14 cellular contexts compared by ENCODE assay signal in genomic region chrX:154360155-154360713, GRCh38. TPM values are rescaled to one million over a fixed set of nuclear protein-coding genes. Genes with fewer than 3 reads are reported as not detected.
A peak's percentile ranks its signal among the peaks of the same experiment; 100 is the strongest.
DNase-seq lines count a peak whose midpoint lies in the region; ATAC-seq, FAIRE-seq and TF ChIP-seq lines count a peak whose summit lies in the region.
"Had no signal": no experiment of that assay in that cellular context is flagged by ENCODE, and none has a peak within 500 bp of the region (broad histone marks: within the 10 kb centered on the region; RNA-seq: fewer than 3 reads in every experiment).

No MANE protein-coding gene starts in this region.

- H3K27me3 ChIP-seq in HepG2 (ENCODE audit: control insufficient read depth in 1 of 2, insufficient read depth in 2 of 2, low read length in 2 of 2) (no peaks in the 10 kb centered on the region), right lobe of liver (no peaks in the 10 kb centered on the region), astrocyte (ENCODE audit: insufficient read depth, low read length) (no peaks in the 10 kb centered on the region), muscle layer of colon (ENCODE audit: control insufficient read depth in 1 of 2, insufficient read depth in 2 of 2, low read length in 2 of 2) (no peaks in the 10 kb centered on the region), colonic mucosa (no peaks in the 10 kb centered on the region), left lung (no peaks in the 10 kb centered on the region)

- CTCF ChIA-PET in HepG2 (lab: Yijun Ruan, JAX; ENCODE audit: low intra/inter-chr PET ratio, low total read pairs): no interaction called here

- no peak for FAIRE-seq in HepG2 (lab: Jason Lieb, UNC)
- no peak for FAIRE-seq in astrocyte (lab: Jason Lieb, UNC)

- peak overlapping the region; percentile 66 for H3K4me3 Mint-ChIP-seq in astrocyte (ENCODE audit: unreplicated experiment)

- ATAC-seq in HepG2 (no peak), right lobe of liver (no peak), HG03139 (IDR thresholded peaks at IDR 0.05; ENCODE audit: unreplicated experiment) (no peak), left lung (no peak)
- ATAC-seq: PC-3 had no signal

- no peaks in the 10 kb centered on the region for H3K9me3 Mint-ChIP-seq in astrocyte (ENCODE audit: unreplicated experiment)

- H3K4me1 Mint-ChIP-seq in astrocyte (ENCODE audit: low read depth, unreplicated experiment): peaks cover 9% of the 10 kb centered on the region

- TF ChIP-seq EP300 in HepG2 (IDR thresholded peaks at IDR 0.05; ENCODE audit: low read depth in 2 of 2, low read length in 2 of 2) (no peak), HepG2 (CRISPR knock-in tag; IDR thresholded peaks at IDR 0.05; ENCODE audit: borderline replicate concordance) (no peak)

- no peak for DNase-seq in HepG2 (ENCODE audit: low spot score)
- no peak for DNase-seq in right lobe of liver
- no peak for DNase-seq in astrocyte (ENCODE audit: low read depth)
- DNase-seq in colonic mucosa: no peak
- DNase-seq in left lung: no peak
- DNase-seq: GM23248, Kasumi-1, NCI-H1105 treated with DMSO at 0.1 percent for 48 hours, NCI-H187, NCI-H446, NCI-H748 treated with DMSO at 0.1 percent for 48 hours, PC-3 had no signal

- H3K36me3 ChIP-seq in HepG2 (replicated peaks in 1 of 2; ENCODE audit: control insufficient read depth in 1 of 2, insufficient read depth in 2 of 2, low read length in 2 of 2) (peaks cover 22 to 47% of the 10 kb centered on the region in 2 experiments; a peak in 4 of 5 replicates), right lobe of liver (peaks cover 0 to 3% (median 0%) of the 10 kb centered on the region in 4 donors), astrocyte (ENCODE audit: insufficient read depth, low read length) (peaks cover 19% of the 10 kb centered on the region), muscle layer of colon (ENCODE audit: insufficient read depth, low read length) (peaks cover 89% of the 10 kb centered on the region), colonic mucosa (no peaks in the 10 kb centered on the region), left lung (peaks cover 0 to 100% of the 10 kb centered on the region in 2 donors)

- intact Hi-C loops in HepG2 (cut with micrococcal nuclease; ENCODE audit: unreplicated experiment): no loop called here
- intact Hi-C loops in right lobe of liver (cut with DNase I): no loop called here
- intact Hi-C loops in colonic mucosa (cut with DNase I): no loop called here
- intact Hi-C loops in left lung (cut with DNase I): no loop called here

- no peaks in the 10 kb centered on the region for H3K27me3 Mint-ChIP-seq in astrocyte (ENCODE audit: low read depth, unreplicated experiment)

- WGBS in HepG2 (ENCODE audit: low lambda C conversion rate): 100% methylated on average over 1 of the region's 34 CpGs
- 77% methylated on average over 5 of the region's 34 CpGs for WGBS in right lobe of liver (ENCODE audit: insufficient coverage, low coverage, low lambda C conversion rate, missing lambda C conversion rate)

- H3K27ac ChIP-seq in HepG2 (ENCODE audit: extremely low read length, insufficient read depth, low read length) (no peak overlapping the region), right lobe of liver (no peak overlapping the region), astrocyte (ENCODE audit: low read depth, low read length) (no peak overlapping the region), muscle layer of colon (ENCODE audit: low read depth, low read length) (peak overlapping the region; percentile 22), colonic mucosa (no peak overlapping the region), left lung (no peak overlapping the region)
- H3K27ac ChIP-seq: GM23248 had no signal

- H3K4me1 ChIP-seq in HepG2 (ENCODE audit: insufficient read depth, low read length) (peaks cover 18% of the 10 kb centered on the region), right lobe of liver (peaks cover 0 to 5% (median 0%) of the 10 kb centered on the region in 4 donors), astrocyte (ENCODE audit: insufficient read depth, low read length) (peaks cover 5% of the 10 kb centered on the region), muscle layer of colon (ENCODE audit: insufficient read depth, low read length) (peaks cover 6% of the 10 kb centered on the region), colonic mucosa (no peaks in the 10 kb centered on the region), left lung (peaks cover 0 to 9% of the 10 kb centered on the region in 2 donors)

- H4K20me1 ChIP-seq in HepG2 (ENCODE audit: insufficient read depth, low read length) (peaks cover 3% of the 10 kb centered on the region; the same call in 1 of the 2 replicates), astrocyte (ENCODE audit: insufficient read depth, low read length) (peaks cover 97% of the 10 kb centered on the region)

- peaks cover 4% of the 10 kb centered on the region for H3K36me3 Mint-ChIP-seq in astrocyte (ENCODE audit: low read depth, unreplicated experiment)

- H2AFZ ChIP-seq in HepG2 (ENCODE audit: low read length) (no peak overlapping the region), astrocyte (ENCODE audit: low read depth, low read length) (no peak overlapping the region)
- H2AFZ ChIP-seq: GM23248 had no signal

- TF ChIP-seq RAD21 in HepG2 (CRISPR knock-in tag; IDR thresholded peaks at IDR 0.05): no peak

- no peak for TF ChIP-seq CTCF in HepG2 (CRISPR knock-in tag; IDR thresholded peaks at IDR 0.05)
- TF ChIP-seq CTCF in right lobe of liver (IDR thresholded peaks at IDR 0.05): no peak
- no peak for TF ChIP-seq CTCF in astrocyte (IDR thresholded peaks at IDR 0.05; ENCODE audit: insufficient read depth, low read depth, low read length)
- TF ChIP-seq CTCF in colonic mucosa (IDR thresholded peaks at IDR 0.05): no peak
- TF ChIP-seq CTCF in left lung (IDR thresholded peaks at IDR 0.05): no peak

- no peak overlapping the region for H3K27ac Mint-ChIP-seq in astrocyte (ENCODE audit: unreplicated experiment)

- no peak for TF ChIP-seq POLR2A in HepG2 (IDR thresholded peaks at IDR 0.05; ENCODE audit: insufficient read depth in 1 of 2, low read depth in 2 of 2, low read length in 2 of 2)
- TF ChIP-seq POLR2A in right lobe of liver (IDR thresholded peaks at IDR 0.05): no peak

- H3K79me2 ChIP-seq in HepG2 (ENCODE audit: insufficient read depth, low read length) (no peaks in the 10 kb centered on the region), astrocyte (ENCODE audit: insufficient read depth, low read length) (peaks cover 91% of the 10 kb centered on the region)

- POLR2A ChIA-PET in HepG2 (lab: Yijun Ruan, JAX): no interaction called here

- H3K4me3 ChIP-seq in HepG2 (replicated peaks in 1 of 3; ENCODE audit: insufficient read depth in 1 of 3, low read depth in 2 of 3, low read length in 3 of 3) (no peak overlapping the region), right lobe of liver (no peak overlapping the region), astrocyte (ENCODE audit: insufficient read depth, low read depth, low read length) (no peak overlapping the region), muscle layer of colon (ENCODE audit: low read depth in 1 of 2, low read length in 2 of 2) (no peak overlapping the region), colonic mucosa (no peak overlapping the region), left lung (no peak overlapping the region)
- H3K4me3 ChIP-seq: GM23248 had no signal

- in situ Hi-C loops in HepG2 (cut with HindIII; ENCODE audit: extremely low pct_ligation_motif_present, low pct_unique_long_range_greater_than_20kb): no loop called here

- H3K9me3 ChIP-seq in HepG2 (ENCODE audit: low read length) (no peaks in the 10 kb centered on the region), right lobe of liver (no peaks in the 10 kb centered on the region), astrocyte (ENCODE audit: insufficient read depth, low read depth, low read length) (no peaks in the 10 kb centered on the region), muscle layer of colon (ENCODE audit: low read length) (no peaks in the 10 kb centered on the region), colonic mucosa (no peaks in the 10 kb centered on the region), left lung (no peaks in the 10 kb centered on the region)

- no peak overlapping the region for H3K9ac ChIP-seq in HepG2 (ENCODE audit: insufficient read depth, low read depth, low read length)
- no peak overlapping the region for H3K9ac ChIP-seq in astrocyte (ENCODE audit: low read length)
- H3K9ac ChIP-seq in muscle layer of colon (ENCODE audit: low read length): no peak overlapping the region
- no peak overlapping the region for H3K9ac ChIP-seq in colonic mucosa (ENCODE audit: low read depth in 2 of 2, low read length in 2 of 2)
- H3K9ac ChIP-seq: GM23248 had no signal

- BruUV-seq in HepG2 (replicated peaks; lab: Mats Ljungman, UMichigan): no TSS peak

- H3K4me2 ChIP-seq in HepG2 (ENCODE audit: low read depth, low read length) (no peak overlapping the region), astrocyte (ENCODE audit: low read length) (no peak overlapping the region)

RNA-seq across cellular contexts. Expression of gene FLNA, which starts 14.2 kb away (rescaled TPM):
- 119 and 174 TPM in 2 replicates for total RNA-seq in HepG2 (2016; rRNA removed; fragmentation: Illumina TruSeq; extraction: Trizol)
- total RNA-seq in HepG2 (2016; cell fraction: cytosol; rRNA removed; fragmentation: Illumina TruSeq; extraction: Trizol; ENCODE audit: low read depth): 13.2 and 13.4 TPM in 2 replicates
- 90.0 and 191 TPM in 2 replicates for total RNA-seq in HepG2 (2016; cell fraction: insoluble cytoplasmic fraction; rRNA removed; fragmentation: Illumina TruSeq; extraction: Trizol)
- total RNA-seq in HepG2 (2016; cell fraction: membrane; rRNA removed; fragmentation: Illumina TruSeq; extraction: Trizol): 36.3 and 36.5 TPM in 2 replicates
- total RNA-seq in HepG2 (2016; cell fraction: nucleus; rRNA removed; fragmentation: Illumina TruSeq; extraction: Trizol): 184 and 199 TPM in 2 replicates
- 83.4 and 117 TPM in 2 replicates for polyA plus RNA-seq in HepG2 (2011; rRNA removed)
- 51.4 and 75.1 TPM in 2 replicates for polyA plus RNA-seq in HepG2 (2011; cell fraction: cytosol; rRNA removed)
- 546 and 648 TPM in 2 replicates for polyA plus RNA-seq in HepG2 (2011; cell fraction: nucleus; rRNA removed)
- 102 and 157 TPM in 2 replicates for polyA plus RNA-seq in HepG2 (2012)
- 12.4 and 15.1 TPM in 2 replicates for polyA plus RNA-seq in HepG2 (2016; cell fraction: cytosol; fragmentation: Illumina TruSeq; extraction: Trizol; ENCODE audit: low read depth)
- polyA plus RNA-seq in HepG2 (2016; cell fraction: insoluble cytoplasmic fraction; fragmentation: Illumina TruSeq; extraction: Trizol; ENCODE audit: low read depth): 93.9 and 131 TPM in 2 replicates
- polyA plus RNA-seq in HepG2 (2016; cell fraction: membrane; fragmentation: Illumina TruSeq; extraction: Trizol; ENCODE audit: low read depth): 22.9 and 27.1 TPM in 2 replicates
- 309 and 326 TPM in 2 replicates for polyA plus RNA-seq in HepG2 (2016; cell fraction: nucleus; fragmentation: Illumina TruSeq; extraction: Trizol; ENCODE audit: insufficient read depth, low read depth)
- 637 and 802 TPM in 2 replicates for polyA minus RNA-seq in HepG2 (2011; rRNA and poly(A)+ RNA removed; ENCODE audit: low replicate concordance)
- polyA minus RNA-seq in HepG2 (2011; cell fraction: cytosol; rRNA and poly(A)+ RNA removed): 304 and 314 TPM in 2 replicates
- 230 and 260 TPM in 2 replicates for polyA minus RNA-seq in HepG2 (2011; cell fraction: nucleus; rRNA and poly(A)+ RNA removed)
- 100 to 1,000 TPM in 1 of 6 experiments, 10 to 100 TPM in 5; 46.8 to 124 (median 82.6) TPM for total RNA-seq in right lobe of liver
- total RNA-seq in astrocyte: 2,809 and 2,978 TPM in 2 replicates
- total RNA-seq in colonic mucosa: 100 to 1,000 TPM; 124 to 773 TPM
- total RNA-seq in left lung: 1,000 to 10,000 TPM; 1,139 to 1,793 TPM

RNA-seq across cellular contexts. Expression of gene EMD, which starts 18.9 kb away (rescaled TPM):
- total RNA-seq in HepG2 (2016; rRNA removed; fragmentation: Illumina TruSeq; extraction: Trizol): 10.4 and 14.5 TPM in 2 replicates
- total RNA-seq in HepG2 (2016; cell fraction: cytosol; rRNA removed; fragmentation: Illumina TruSeq; extraction: Trizol; ENCODE audit: low read depth): 23.2 and 32.8 TPM in 2 replicates
- total RNA-seq in HepG2 (2016; cell fraction: insoluble cytoplasmic fraction; rRNA removed; fragmentation: Illumina TruSeq; extraction: Trizol): 8.8 and 14.4 TPM in 2 replicates
- total RNA-seq in HepG2 (2016; cell fraction: membrane; rRNA removed; fragmentation: Illumina TruSeq; extraction: Trizol): 27.8 and 36.0 TPM in 2 replicates
- 9.2 and 9.7 TPM in 2 replicates for total RNA-seq in HepG2 (2016; cell fraction: nucleus; rRNA removed; fragmentation: Illumina TruSeq; extraction: Trizol)
- 14.9 and 19.1 TPM in 2 replicates for polyA plus RNA-seq in HepG2 (2011; rRNA removed)
- polyA plus RNA-seq in HepG2 (2011; cell fraction: cytosol; rRNA removed): 16.0 and 18.2 TPM in 2 replicates
- polyA plus RNA-seq in HepG2 (2011; cell fraction: nucleus; rRNA removed): 49.8 and 50.2 TPM in 2 replicates
- polyA plus RNA-seq in HepG2 (2012): 17.5 and 18.8 TPM in 2 replicates
- polyA plus RNA-seq in HepG2 (2016; cell fraction: cytosol; fragmentation: Illumina TruSeq; extraction: Trizol; ENCODE audit: low read depth): 74.7 and 108 TPM in 2 replicates
- 25.4 and 35.1 TPM in 2 replicates for polyA plus RNA-seq in HepG2 (2016; cell fraction: insoluble cytoplasmic fraction; fragmentation: Illumina TruSeq; extraction: Trizol; ENCODE audit: low read depth)
- polyA plus RNA-seq in HepG2 (2016; cell fraction: membrane; fragmentation: Illumina TruSeq; extraction: Trizol; ENCODE audit: low read depth): 69.7 and 96.5 TPM in 2 replicates
- 38.7 and 39.0 TPM in 2 replicates for polyA plus RNA-seq in HepG2 (2016; cell fraction: nucleus; fragmentation: Illumina TruSeq; extraction: Trizol; ENCODE audit: insufficient read depth, low read depth)
- polyA minus RNA-seq in HepG2 (2011; rRNA and poly(A)+ RNA removed; ENCODE audit: low replicate concordance): 13.3 and 53.4 TPM in 2 replicates
- 9.3 and 9.9 TPM in 2 replicates for polyA minus RNA-seq in HepG2 (2011; cell fraction: cytosol; rRNA and poly(A)+ RNA removed)
- 6.2 and 7.2 TPM in 2 replicates for polyA minus RNA-seq in HepG2 (2011; cell fraction: nucleus; rRNA and poly(A)+ RNA removed)
- total RNA-seq in right lobe of liver: 10 to 100 TPM; 19.8 to 28.8 (median 24.2) TPM
- total RNA-seq in astrocyte: 75.6 and 75.7 TPM in 2 replicates
- total RNA-seq in colonic mucosa: 10 to 100 TPM; 44.4 to 49.1 TPM
- 10 to 100 TPM; 50.1 to 56.6 TPM for total RNA-seq in left lung

RNA-seq across cellular contexts. Expression of gene RPL10, which starts 37.9 kb away (rescaled TPM):
- total RNA-seq in HepG2 (2016; rRNA removed; fragmentation: Illumina TruSeq; extraction: Trizol) (2,381 and 2,883 TPM in 2 replicates), right lobe of liver (1,000 to 10,000 TPM in 5 of 6 experiments, 100 to 1,000 TPM in 1; 899 to 1,899 (median 1,157) TPM), astrocyte (1,848 and 1,967 TPM in 2 replicates), colonic mucosa (1,000 to 10,000 TPM; 1,915 to 2,641 TPM), left lung (1,000 to 10,000 TPM; 2,309 to 2,455 TPM)
- 2,845 and 3,163 TPM in 2 replicates for total RNA-seq in HepG2 (2016; cell fraction: cytosol; rRNA removed; fragmentation: Illumina TruSeq; extraction: Trizol; ENCODE audit: low read depth)
- total RNA-seq in HepG2 (2016; cell fraction: insoluble cytoplasmic fraction; rRNA removed; fragmentation: Illumina TruSeq; extraction: Trizol): 2,364 and 2,968 TPM in 2 replicates
- 6,021 and 6,074 TPM in 2 replicates for total RNA-seq in HepG2 (2016; cell fraction: membrane; rRNA removed; fragmentation: Illumina TruSeq; extraction: Trizol)
- total RNA-seq in HepG2 (2016; cell fraction: nucleus; rRNA removed; fragmentation: Illumina TruSeq; extraction: Trizol): 936 and 1,040 TPM in 2 replicates
- polyA plus RNA-seq in HepG2 (2011; rRNA removed): 4,713 and 5,167 TPM in 2 replicates
- 7,297 and 8,438 TPM in 2 replicates for polyA plus RNA-seq in HepG2 (2011; cell fraction: cytosol; rRNA removed)
- polyA plus RNA-seq in HepG2 (2011; cell fraction: nucleus; rRNA removed): 1,715 and 1,756 TPM in 2 replicates
- polyA plus RNA-seq in HepG2 (2012): 3,170 and 4,590 TPM in 2 replicates
- 5,111 and 5,676 TPM in 2 replicates for polyA plus RNA-seq in HepG2 (2016; cell fraction: cytosol; fragmentation: Illumina TruSeq; extraction: Trizol; ENCODE audit: low read depth)
- 3,496 and 3,549 TPM in 2 replicates for polyA plus RNA-seq in HepG2 (2016; cell fraction: insoluble cytoplasmic fraction; fragmentation: Illumina TruSeq; extraction: Trizol; ENCODE audit: low read depth)
- polyA plus RNA-seq in HepG2 (2016; cell fraction: membrane; fragmentation: Illumina TruSeq; extraction: Trizol; ENCODE audit: low read depth): 7,184 and 7,370 TPM in 2 replicates
- polyA plus RNA-seq in HepG2 (2016; cell fraction: nucleus; fragmentation: Illumina TruSeq; extraction: Trizol; ENCODE audit: insufficient read depth, low read depth): 1,977 and 1,989 TPM in 2 replicates
- polyA minus RNA-seq in HepG2 (2011; rRNA and poly(A)+ RNA removed; ENCODE audit: low replicate concordance): 1,812 and 2,162 TPM in 2 replicates
- polyA minus RNA-seq in HepG2 (2011; cell fraction: cytosol; rRNA and poly(A)+ RNA removed): 929 and 970 TPM in 2 replicates
- polyA minus RNA-seq in HepG2 (2011; cell fraction: nucleus; rRNA and poly(A)+ RNA removed): 272 and 332 TPM in 2 replicates

RNA-seq across cellular contexts. Expression of gene DNASE1L1, which starts 48.8 kb away (rescaled TPM):
- total RNA-seq in HepG2 (2016; rRNA removed; fragmentation: Illumina TruSeq; extraction: Trizol) (4.6 and 4.7 TPM in 2 replicates), right lobe of liver (10 to 100 TPM; 11.7 to 19.5 (median 14.9) TPM), astrocyte (35.1 and 39.1 TPM in 2 replicates), colonic mucosa (10 to 100 TPM; 19.1 to 29.2 TPM), left lung (10 to 100 TPM; 34.7 to 36.1 TPM)
- 3.2 and 3.4 TPM in 2 replicates for total RNA-seq in HepG2 (2016; cell fraction: cytosol; rRNA removed; fragmentation: Illumina TruSeq; extraction: Trizol; ENCODE audit: low read depth)
- 3.9 and 5.0 TPM in 2 replicates for total RNA-seq in HepG2 (2016; cell fraction: insoluble cytoplasmic fraction; rRNA removed; fragmentation: Illumina TruSeq; extraction: Trizol)
- 8.0 and 8.2 TPM in 2 replicates for total RNA-seq in HepG2 (2016; cell fraction: membrane; rRNA removed; fragmentation: Illumina TruSeq; extraction: Trizol)
- 5.1 and 5.8 TPM in 2 replicates for total RNA-seq in HepG2 (2016; cell fraction: nucleus; rRNA removed; fragmentation: Illumina TruSeq; extraction: Trizol)
- polyA plus RNA-seq in HepG2 (2011; rRNA removed): 12.3 and 16.5 TPM in 2 replicates
- 13.3 and 15.2 TPM in 2 replicates for polyA plus RNA-seq in HepG2 (2011; cell fraction: cytosol; rRNA removed)
- polyA plus RNA-seq in HepG2 (2011; cell fraction: nucleus; rRNA removed): 17.5 and 18.0 TPM in 2 replicates
- polyA plus RNA-seq in HepG2 (2012): 8.0 and 11.7 TPM in 2 replicates
- 4.0 and 4.8 TPM in 2 replicates for polyA plus RNA-seq in HepG2 (2016; cell fraction: cytosol; fragmentation: Illumina TruSeq; extraction: Trizol; ENCODE audit: low read depth)
- 4.8 and 4.9 TPM in 2 replicates for polyA plus RNA-seq in HepG2 (2016; cell fraction: insoluble cytoplasmic fraction; fragmentation: Illumina TruSeq; extraction: Trizol; ENCODE audit: low read depth)
- polyA plus RNA-seq in HepG2 (2016; cell fraction: membrane; fragmentation: Illumina TruSeq; extraction: Trizol; ENCODE audit: low read depth): 9.1 and 9.5 TPM in 2 replicates
- polyA plus RNA-seq in HepG2 (2016; cell fraction: nucleus; fragmentation: Illumina TruSeq; extraction: Trizol; ENCODE audit: insufficient read depth, low read depth): 5.5 and 8.8 TPM in 2 replicates
- 24.1 and 42.4 TPM in 2 replicates for polyA minus RNA-seq in HepG2 (2011; rRNA and poly(A)+ RNA removed; ENCODE audit: low replicate concordance)
- 5.9 and 6.7 TPM in 2 replicates for polyA minus RNA-seq in HepG2 (2011; cell fraction: cytosol; rRNA and poly(A)+ RNA removed)
- 4.2 and 5.0 TPM in 2 replicates for polyA minus RNA-seq in HepG2 (2011; cell fraction: nucleus; rRNA and poly(A)+ RNA removed)

RNA-seq across cellular contexts. Expression of gene TAFAZZIN, which starts 51.1 kb away (rescaled TPM):
- total RNA-seq in HepG2 (2016; rRNA removed; fragmentation: Illumina TruSeq; extraction: Trizol) (6.3 and 16.8 TPM in 2 replicates), right lobe of liver (10 to 100 TPM; 12.6 to 23.0 (median 17.3) TPM), astrocyte (16.6 and 20.7 TPM in 2 replicates), colonic mucosa (10 to 100 TPM; 33.2 to 54.5 TPM), left lung (10 to 100 TPM; 34.7 to 45.5 TPM)
- 5.9 and 8.5 TPM in 2 replicates for total RNA-seq in HepG2 (2016; cell fraction: cytosol; rRNA removed; fragmentation: Illumina TruSeq; extraction: Trizol; ENCODE audit: low read depth)
- total RNA-seq in HepG2 (2016; cell fraction: insoluble cytoplasmic fraction; rRNA removed; fragmentation: Illumina TruSeq; extraction: Trizol): 4.8 and 17.3 TPM in 2 replicates
- total RNA-seq in HepG2 (2016; cell fraction: membrane; rRNA removed; fragmentation: Illumina TruSeq; extraction: Trizol): 5.5 and 6.3 TPM in 2 replicates
- total RNA-seq in HepG2 (2016; cell fraction: nucleus; rRNA removed; fragmentation: Illumina TruSeq; extraction: Trizol): 17.9 and 26.2 TPM in 2 replicates
- polyA plus RNA-seq in HepG2 (2011; rRNA removed): 27.9 and 30.9 TPM in 2 replicates
- polyA plus RNA-seq in HepG2 (2011; cell fraction: cytosol; rRNA removed): 8.7 and 11.6 TPM in 2 replicates
- 281 and 287 TPM in 2 replicates for polyA plus RNA-seq in HepG2 (2011; cell fraction: nucleus; rRNA removed)
- 16.8 and 21.1 TPM in 2 replicates for polyA plus RNA-seq in HepG2 (2012)
- polyA plus RNA-seq in HepG2 (2016; cell fraction: cytosol; fragmentation: Illumina TruSeq; extraction: Trizol; ENCODE audit: low read depth): 2.5 and 2.9 TPM in 2 replicates
- polyA plus RNA-seq in HepG2 (2016; cell fraction: insoluble cytoplasmic fraction; fragmentation: Illumina TruSeq; extraction: Trizol; ENCODE audit: low read depth): 5.3 and 7.9 TPM in 2 replicates
- polyA plus RNA-seq in HepG2 (2016; cell fraction: membrane; fragmentation: Illumina TruSeq; extraction: Trizol; ENCODE audit: low read depth): 4.2 and 4.6 TPM in 2 replicates
- 70.8 TPM in 2 replicates for polyA plus RNA-seq in HepG2 (2016; cell fraction: nucleus; fragmentation: Illumina TruSeq; extraction: Trizol; ENCODE audit: insufficient read depth, low read depth)
- polyA minus RNA-seq in HepG2 (2011; rRNA and poly(A)+ RNA removed; ENCODE audit: low replicate concordance): 16.6 and 35.2 TPM in 2 replicates
- 7.0 and 7.2 TPM in 2 replicates for polyA minus RNA-seq in HepG2 (2011; cell fraction: cytosol; rRNA and poly(A)+ RNA removed)
- 23.2 and 28.2 TPM in 2 replicates for polyA minus RNA-seq in HepG2 (2011; cell fraction: nucleus; rRNA and poly(A)+ RNA removed)
